In genomic region chr1:31224102-31224501, GRCh38 we compare ENCODE assay signal across 22 cellular contexts. TPM values are rescaled to one million over a fixed set of nuclear protein-coding genes. Genes with fewer than 3 reads are reported as not detected.
DNase-seq lines count a peak whose midpoint lies in the region; ATAC-seq, FAIRE-seq and TF ChIP-seq lines count a peak whose summit lies in the region.
"Had no signal": no experiment of that assay in that cellular context is flagged by ENCODE, and none has a peak within 500 bp of the region (broad histone marks: within the 10 kb centered on the region; RNA-seq: fewer than 3 reads in every experiment).

No MANE protein-coding gene starts in this region.

- WGBS in small intestine, 3 donors, result 12 to 35% (median 32%) methylated on average over 9 of the region's 9 CpGs

- no peaks in the 10 kb centered on the region for H3K36me3 ChIP-seq in HEK293 (ENCODE audit: control insufficient read depth in 2 of 2, insufficient read depth in 1 of 2, low read length in 2 of 2)
- H3K36me3 ChIP-seq in mucosa of descending colon (ENCODE audit: low read depth), result no peaks in the 10 kb centered on the region
- H3K36me3 ChIP-seq in small intestine (ENCODE audit: control insufficient read depth in 2 of 2, insufficient read depth in 2 of 2, low read length in 2 of 2), result no peaks in the 10 kb centered on the region
- H3K36me3 ChIP-seq: BE2C had no signal

- CTCF ChIA-PET in HEK293 (lab: Yijun Ruan, JAX), result no interaction called here

- DNase-seq in NCI-H69 (lab: John Stamatoyannopoulos, UW) (peak; percentile 71), mucosa of descending colon (peak; percentile 13 to 50 (median 45)), small intestine (peak; percentile 82), NCI-H2171 (lab: John Stamatoyannopoulos, UW) (no peak)
- DNase-seq: BE2C, DMS53, GDM1, KG1, NCI-H1092, NCI-H1436, NCI-H2029, NCI-H2171 treated with DMSO at 0.1 percent for 48 hours, NCI-H446 treated with DMSO at 0.1 percent for 48 hours, NCI-H774, SIG-M5, SK-N-SH had no signal

- no peak for TF ChIP-seq CTCF in HEK293 (tag by site-specific recombination; IDR thresholded peaks at IDR 0.05)
- no peak for TF ChIP-seq CTCF in mucosa of descending colon (IDR thresholded peaks at IDR 0.05)

- intact Hi-C loops in mucosa of descending colon (cut with DNase I, micrococcal nuclease), result no loop called here

- H3K4me1 ChIP-seq in HEK293 (ENCODE audit: control insufficient read depth, insufficient read depth, low read length) (no peaks in the 10 kb centered on the region), mucosa of descending colon (ENCODE audit: low read depth) (peaks cover 10% of the 10 kb centered on the region), small intestine (ENCODE audit: control insufficient read depth in 2 of 2, insufficient read depth in 1 of 2, low read depth in 1 of 2, low read length in 1 of 2) (no peaks in the 10 kb centered on the region)
- H3K4me1 ChIP-seq: BE2C had no signal

- H3K4me3 ChIP-seq in HEK293 (ENCODE audit: low read depth, low read length) (no peak overlapping the region), mucosa of descending colon (no peak overlapping the region), small intestine (ENCODE audit: low read depth in 1 of 2, low read length in 2 of 2) (no peak overlapping the region)

- H3K27me3 ChIP-seq in small intestine (ENCODE audit: control insufficient read depth in 2 of 2, insufficient read depth in 2 of 2, low read length in 2 of 2), result no peaks in the 10 kb centered on the region
- H3K27me3 ChIP-seq: BE2C had no signal

- POLR2A ChIA-PET in HEK293 (lab: Yijun Ruan, JAX), result no interaction called here

- H3K27ac ChIP-seq in HEK293 (ENCODE audit: extremely low read depth, low read depth, low read length) (no peak overlapping the region), small intestine (ENCODE audit: low read depth in 1 of 2, low read length in 1 of 2) (peak overlapping the region in 1 of 2 donors; percentile 32)

- H3K9me3 ChIP-seq in HEK293 (ENCODE audit: control insufficient read depth, insufficient read depth, low read depth, low read length), result no peaks in the 10 kb centered on the region
- no peaks in the 10 kb centered on the region for H3K9me3 ChIP-seq in mucosa of descending colon
- H3K9me3 ChIP-seq in small intestine (ENCODE audit: control insufficient read depth, low read depth), result no peaks in the 10 kb centered on the region
- H3K9me3 ChIP-seq: BE2C, SK-N-SH had no signal

- FAIRE-seq in small intestine (lab: Jason Lieb, UNC), result no peak
- FAIRE-seq: D721Med, GM19239 had no signal

- peak; percentile 82 for ATAC-seq in mucosa of descending colon
- no peak for ATAC-seq in HG02571 (IDR thresholded peaks at IDR 0.05; ENCODE audit: unreplicated experiment)
- ATAC-seq in activated CD4-positive, CD25-positive, alpha-beta regulatory T cell treated with anti-CD3 and anti-CD28 coated beads, Interleukin-2, amount 50 U/mL, for 24 hours, result no peak
- ATAC-seq: Panc1 had no signal

TF ChIP-seq in HEK293, 187 proteins besides CTCF, POLR2A, EP300 and RAD21:
- peak; percentile 26; the same call in 1 of the 2 replicates for TF ChIP-seq PRDM4 (tag by site-specific recombination; IDR thresholded peaks at IDR 0.05)
- no peak for TF ChIP-seq ZNF280C (tag by site-specific recombination; IDR thresholded peaks at IDR 0.05)
- TF ChIP-seq ZNF433 (tag by site-specific recombination; IDR thresholded peaks at IDR 0.05; ENCODE audit: low read depth), result no peak
- no peak for TF ChIP-seq SALL2 (tag by site-specific recombination; IDR thresholded peaks at IDR 0.05; ENCODE audit: borderline replicate concordance)
- TF ChIP-seq ZFP41 (tag by site-specific recombination; IDR thresholded peaks at IDR 0.05; ENCODE audit: borderline replicate concordance), result no peak
- 0 out of 2 replicates have a peak, but pooled peaks have one; percentile 8 for TF ChIP-seq ZIC2 (tag by site-specific recombination; IDR thresholded peaks at IDR 0.05)
TF ChIP-seq in HEK293: peak in this region for 2.

RNA-seq across cellular contexts. Expression of gene NKAIN1, which starts 15.6 kb away (rescaled TPM):
- under 1 TPM in 1 of 3 donors, not detected in 2; 0.35 TPM for total RNA-seq in mucosa of descending colon
- polyA plus RNA-seq in small intestine, result under 1 TPM in 1 of 3 donors, not detected in 2; 0.94 TPM
